Comparison of ENCODE assay signal across 15 cellular contexts in genomic region chr3:196050597-196050996, GRCh38. TPM values are rescaled to one million over a fixed set of nuclear protein-coding genes. Genes with fewer than 3 reads are reported as not detected.
DNase-seq lines count a peak whose midpoint lies in the region; ATAC-seq and TF ChIP-seq lines count a peak whose summit lies in the region.
"Had no signal": no experiment of that assay in that cellular context is flagged by ENCODE, and none has a peak within 500 bp of the region (broad histone marks: within the 10 kb centered on the region; RNA-seq: fewer than 3 reads in every experiment).

No MANE protein-coding gene starts in this region.

- peaks cover 63% of the 10 kb centered on the region for H3K36me3 ChIP-seq in cardiac muscle cell

- no peaks in the 10 kb centered on the region for H3K27me3 Mint-ChIP-seq in activated T-helper 1 cell treated with anti-CD3 and anti-CD28 coated beads, Interleukin-12 subunit alpha, Interleukin-12 subunit beta, Interleukin-2, Interleukin-4 antibody, amounts not matched to agents 30 ng/mL and 10 ng/mL and 1 ng/mL, durations not matched to agents 14 hours and 24 hours and 36 hours (ENCODE audit: insufficient read depth)
- H3K27me3 Mint-ChIP-seq: CD4-positive, CD25-positive, alpha-beta regulatory T cell had no signal

- TF ChIP-seq CTCF in cardiac muscle cell (IDR thresholded peaks at IDR 0.05; ENCODE audit: low read depth, low read length) (no peak), VCaP (conservative IDR thresholded peaks at IDR 0.05) (no peak)

- peak overlapping the region; percentile 9 for H3K27ac ChIP-seq in cardiac muscle cell
- H3K27ac ChIP-seq in VCaP = peak overlapping the region; percentile 3; the same call in 1 of the 2 replicates
- H3K27ac ChIP-seq: 22Rv1; BLaER1 treated with 17β-estradiol and CSF1 and Interleukin-3, amounts not matched to agents 10 nM and 100 nM; HL-60 had no signal

- peaks cover 37% of the 10 kb centered on the region for H3K4me1 Mint-ChIP-seq in activated T-helper 1 cell treated with anti-CD3 and anti-CD28 coated beads, Interleukin-12 subunit alpha, Interleukin-12 subunit beta, Interleukin-2, Interleukin-4 antibody, amounts not matched to agents 30 ng/mL and 10 ng/mL and 1 ng/mL, durations not matched to agents 14 hours and 24 hours and 36 hours (ENCODE audit: low read depth)

- H3K4me3 Mint-ChIP-seq in activated T-helper 1 cell treated with anti-CD3 and anti-CD28 coated beads, Interleukin-12 subunit alpha, Interleukin-12 subunit beta, Interleukin-2, Interleukin-4 antibody, amounts not matched to agents 30 ng/mL and 10 ng/mL and 1 ng/mL, durations not matched to agents 14 hours and 24 hours and 36 hours = no peak overlapping the region
- H3K4me3 Mint-ChIP-seq: CD4-positive, CD25-positive, alpha-beta regulatory T cell; GM23338; HFFc6 had no signal

- H3K9me3 ChIP-seq in cardiac muscle cell (ENCODE audit: low read depth) = no peaks in the 10 kb centered on the region

- no peak for ATAC-seq in left ventricle myocardium superior
- ATAC-seq: GM23338 had no signal

- no peak overlapping the region for H3K27ac Mint-ChIP-seq in activated T-helper 1 cell treated with anti-CD3 and anti-CD28 coated beads, Interleukin-12 subunit alpha, Interleukin-12 subunit beta, Interleukin-2, Interleukin-4 antibody, amounts not matched to agents 30 ng/mL and 10 ng/mL and 1 ng/mL, durations not matched to agents 14 hours and 24 hours and 36 hours
- H3K27ac Mint-ChIP-seq: CD4-positive, CD25-positive, alpha-beta regulatory T cell; GM23338; HFFc6 had no signal

- no peak overlapping the region for H3K4me3 ChIP-seq in cardiac muscle cell
- H3K4me3 ChIP-seq: BLaER1 treated with 17β-estradiol and CSF1 and Interleukin-3, amounts not matched to agents 10 nM and 100 nM; GM23338 had no signal

- H3K27me3 ChIP-seq in cardiac muscle cell = no peaks in the 10 kb centered on the region
- H3K27me3 ChIP-seq: BLaER1 treated with 17β-estradiol and CSF1 and Interleukin-3, amounts not matched to agents 10 nM and 100 nM had no signal

- DNase-seq in cardiac muscle cell (ENCODE audit: low read depth in 1 of 2, low spot score in 1 of 2) (no peak), left ventricle myocardium superior (no peak), left kidney (ENCODE audit: low read depth, low spot score) (peak; percentile 56), ureter (ENCODE audit: low spot score) (no peak), GDM1 (lab: John Stamatoyannopoulos, UW) (no peak)
- DNase-seq in activated T-helper 1 cell treated with anti-CD3 and anti-CD28 coated beads, Interleukin-12 subunit alpha, Interleukin-12 subunit beta, Interleukin-2, Interleukin-4 antibody, amounts not matched to agents 30 ng/mL and 10 ng/mL and 1 ng/mL, durations not matched to agents 14 hours and 24 hours and 36 hours (ENCODE audit: low spot score) = no peak
- DNase-seq: CD4-positive, CD25-positive, alpha-beta regulatory T cell; DMS53; H7; HFFc6 had no signal

- H3K4me1 ChIP-seq in cardiac muscle cell (ENCODE audit: low read depth) = no peaks in the 10 kb centered on the region
- H3K4me1 ChIP-seq: BLaER1 treated with 17β-estradiol and CSF1 and Interleukin-3, amounts not matched to agents 10 nM and 100 nM had no signal

- no peaks in the 10 kb centered on the region for H3K9me3 Mint-ChIP-seq in activated T-helper 1 cell treated with anti-CD3 and anti-CD28 coated beads, Interleukin-12 subunit alpha, Interleukin-12 subunit beta, Interleukin-2, Interleukin-4 antibody, amounts not matched to agents 30 ng/mL and 10 ng/mL and 1 ng/mL, durations not matched to agents 14 hours and 24 hours and 36 hours
- H3K9me3 Mint-ChIP-seq: CD4-positive, CD25-positive, alpha-beta regulatory T cell; GM23338; HFFc6 had no signal

- intact Hi-C loops in left ventricle myocardium superior (cut with micrococcal nuclease) = no loop called here
- intact Hi-C loops in activated T-helper 1 cell treated with anti-CD3 and anti-CD28 coated beads, Interleukin-12 subunit alpha, Interleukin-12 subunit beta, Interleukin-2, Interleukin-4 antibody, amounts not matched to agents 30 ng/mL and 10 ng/mL and 1 ng/mL, durations not matched to agents 14 hours and 24 hours and 36 hours (cut with micrococcal nuclease) = no loop called here

- H3K36me3 Mint-ChIP-seq in activated T-helper 1 cell treated with anti-CD3 and anti-CD28 coated beads, Interleukin-12 subunit alpha, Interleukin-12 subunit beta, Interleukin-2, Interleukin-4 antibody, amounts not matched to agents 30 ng/mL and 10 ng/mL and 1 ng/mL, durations not matched to agents 14 hours and 24 hours and 36 hours (ENCODE audit: low read depth) = peaks cover 61% of the 10 kb centered on the region

RNA-seq across cellular contexts. Expression of gene TFRC, which starts 31.3 kb away (rescaled TPM):
- total RNA-seq in cardiac muscle cell (19.6 and 76.1 TPM in 2 replicates), left ventricle myocardium superior (61.2 TPM), ureter (89.1 TPM)
- polyA plus RNA-seq in cardiac muscle cell = 19.7 and 81.1 TPM in 2 replicates
- total RNA-seq in activated T-helper 1 cell treated with anti-CD3 and anti-CD28 coated beads, Interleukin-12 subunit alpha, Interleukin-12 subunit beta, Interleukin-2, Interleukin-4 antibody, amounts not matched to agents 30 ng/mL and 10 ng/mL and 1 ng/mL, durations not matched to agents 14 hours and 24 hours and 36 hours = 791 TPM in 2 replicates
